ENCODE assay signal across 9 cellular contexts in the genomic region with DNA sequence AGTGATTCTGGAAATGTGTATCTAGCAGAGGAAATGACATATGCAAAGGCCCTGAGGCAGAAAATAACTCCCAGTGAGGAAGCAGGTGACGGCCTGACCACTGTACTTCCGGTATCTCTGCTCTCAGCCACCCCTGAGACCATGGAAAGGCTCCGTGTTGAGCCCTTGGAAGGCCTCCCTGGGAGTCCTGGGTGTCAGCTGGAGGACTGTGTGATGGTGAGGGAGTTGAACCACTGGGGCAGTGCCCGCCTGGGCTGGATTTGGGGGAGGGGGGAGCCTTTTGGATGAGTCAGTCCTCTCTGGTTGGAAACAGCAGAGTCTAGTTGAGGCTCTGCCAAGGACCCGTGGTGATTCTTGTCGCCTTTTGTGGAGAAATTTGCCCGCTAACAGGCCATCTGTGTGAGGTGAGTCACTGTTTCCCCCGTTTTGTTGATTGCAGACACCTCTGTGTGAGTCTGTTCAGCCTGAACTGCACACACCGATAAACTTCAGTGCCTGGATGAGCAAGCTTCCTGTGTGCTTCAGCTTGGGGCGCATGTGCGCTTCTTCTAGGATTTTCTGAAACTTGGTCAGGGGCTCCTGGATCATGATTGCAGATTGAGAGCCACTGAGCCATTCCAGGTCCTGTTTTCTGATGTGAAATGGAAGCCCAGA.
DNase-seq lines count a peak whose midpoint lies in the region; ATAC-seq and TF ChIP-seq lines count a peak whose summit lies in the region.
"Had no signal": no experiment of that assay in that cellular context is flagged by ENCODE, and none has a peak within 500 bp of the region (broad histone marks: within the 10 kb centered on the region; RNA-seq: fewer than 3 reads in every experiment).

No MANE protein-coding gene starts in this region.

- peaks cover 6% of the 10 kb centered on the region for H3K36me3 Mint-ChIP-seq in T-helper 2 cell treated with Interferon-gamma antibody and Interleukin-4, amounts not matched to agents 5 μg/mL and 100 μg/mL, for 36 hours (ENCODE audit: low read depth)

- ATAC-seq in GM21381 (IDR thresholded peaks at IDR 0.05; ENCODE audit: unreplicated experiment), result peak; percentile 47
- peak; percentile 31 for ATAC-seq in lung (ENCODE audit: insufficient read depth, low FRiP score)

- 13 to 41% methylated on average over 11 of the region's 11 CpGs for WGBS in lung, 2 donors

- H3K4me3 Mint-ChIP-seq in T-helper 2 cell treated with Interferon-gamma antibody and Interleukin-4, amounts not matched to agents 5 μg/mL and 100 μg/mL, for 36 hours, result peak overlapping the region; percentile 83

- H3K27ac ChIP-seq in lung (ENCODE audit: low read depth in 1 of 2, low read length in 1 of 2), result peak overlapping the region; percentile 30 to 75
- H3K27ac ChIP-seq: cardiac muscle cell had no signal

- H3K4me1 Mint-ChIP-seq in T-helper 2 cell treated with Interferon-gamma antibody and Interleukin-4, amounts not matched to agents 5 μg/mL and 100 μg/mL, for 36 hours (ENCODE audit: low read depth), result peaks cover 63% of the 10 kb centered on the region

- H3K27ac Mint-ChIP-seq in T-helper 2 cell treated with Interferon-gamma antibody and Interleukin-4, amounts not matched to agents 5 μg/mL and 100 μg/mL, for 36 hours, result peak overlapping the region; percentile 99

- no peaks in the 10 kb centered on the region for H3K9me3 Mint-ChIP-seq in T-helper 2 cell treated with Interferon-gamma antibody and Interleukin-4, amounts not matched to agents 5 μg/mL and 100 μg/mL, for 36 hours

- TF ChIP-seq CTCF in lung (IDR thresholded peaks at IDR 0.05; ENCODE audit: control extremely low read depth, extremely low read depth), result no peak

- no peaks in the 10 kb centered on the region for H3K27me3 ChIP-seq in lung (ENCODE audit: control insufficient read depth, insufficient read depth)
- H3K27me3 ChIP-seq: cardiac muscle cell had no signal

- H3K4me3 ChIP-seq in lung, result no peak overlapping the region
- H3K4me3 ChIP-seq: cardiac muscle cell had no signal

- H3K4me1 ChIP-seq in lung (ENCODE audit: control insufficient read depth in 2 of 2, insufficient read depth in 2 of 2, low read length in 2 of 2), result peaks cover 0 to 43% of the 10 kb centered on the region in 2 donors

- H3K9me3 ChIP-seq in lung (ENCODE audit: control insufficient read depth in 2 of 2, insufficient read depth in 1 of 2, low read length in 1 of 2), result no peaks in the 10 kb centered on the region

- DNase-seq in DMS53 (lab: John Stamatoyannopoulos, UW), result peak; percentile 76
- DNase-seq in HT1080 (ENCODE audit: low read depth), result peak; percentile 100
- peak; percentile 94 for DNase-seq in T-helper 2 cell treated with Interferon-gamma antibody and Interleukin-4, amounts not matched to agents 5 μg/mL and 100 μg/mL, for 36 hours (ENCODE audit: low spot score)
- DNase-seq in astrocyte of the hippocampus (ENCODE audit: low read depth, low spot score), result peak; percentile 99
- peak; percentile 51 for DNase-seq in lung (ENCODE audit: low spot score)
- DNase-seq in stimulated activated CD8-positive, alpha-beta memory T cell treated with anti-CD3 and anti-CD28 coated beads, Interleukin-15, amount 100 ng/mL, for 4 hours (ENCODE audit: low read depth in 2 of 2), result peak; percentile 74 to 88
- no peak for DNase-seq in globus pallidus (ENCODE audit: low spot score)

- no peaks in the 10 kb centered on the region for H3K27me3 Mint-ChIP-seq in T-helper 2 cell treated with Interferon-gamma antibody and Interleukin-4, amounts not matched to agents 5 μg/mL and 100 μg/mL, for 36 hours (ENCODE audit: low read depth)

- no peaks in the 10 kb centered on the region for H3K36me3 ChIP-seq in lung (ENCODE audit: control insufficient read depth in 2 of 2, insufficient read depth in 2 of 2, low read length in 2 of 2)
- H3K36me3 ChIP-seq: cardiac muscle cell had no signal
